8 cellular contexts compared by ENCODE assay signal in genomic region chr15:65829150-65829764, GRCh38. TPM values are rescaled to one million over a fixed set of nuclear protein-coding genes. Genes with fewer than 3 reads are reported as not detected.
A peak's percentile ranks its signal among the peaks of the same experiment; 100 is the strongest.
DNase-seq lines count a peak whose midpoint lies in the region; ATAC-seq, FAIRE-seq and TF ChIP-seq lines count a peak whose summit lies in the region.

No MANE protein-coding gene starts in this region.

- H2AFZ ChIP-seq in keratinocyte (ENCODE audit: control insufficient read depth, low read length), result no peak overlapping the region

- H3K27me3 Mint-ChIP-seq in activated T-helper 1 cell treated with anti-CD3 and anti-CD28 coated beads, Interleukin-12 subunit alpha, Interleukin-12 subunit beta, Interleukin-2, Interleukin-4 antibody, amounts not matched to agents 30 ng/mL and 10 ng/mL and 1 ng/mL, durations not matched to agents 14 hours and 24 hours and 36 hours (ENCODE audit: insufficient read depth), result no peaks in the 10 kb centered on the region

- no peaks in the 10 kb centered on the region for H4K20me1 ChIP-seq in keratinocyte (ENCODE audit: control insufficient read depth, extremely low read depth, insufficient read depth, low read length)

- H3K9me1 ChIP-seq in keratinocyte (ENCODE audit: control insufficient read depth, extremely low read depth, insufficient read depth, low read length), result no peaks in the 10 kb centered on the region

- no peaks in the 10 kb centered on the region for H3K9me3 Mint-ChIP-seq in activated T-helper 1 cell treated with anti-CD3 and anti-CD28 coated beads, Interleukin-12 subunit alpha, Interleukin-12 subunit beta, Interleukin-2, Interleukin-4 antibody, amounts not matched to agents 30 ng/mL and 10 ng/mL and 1 ng/mL, durations not matched to agents 14 hours and 24 hours and 36 hours

- peak overlapping the region; percentile 61 for H3K27ac Mint-ChIP-seq in activated T-helper 1 cell treated with anti-CD3 and anti-CD28 coated beads, Interleukin-12 subunit alpha, Interleukin-12 subunit beta, Interleukin-2, Interleukin-4 antibody, amounts not matched to agents 30 ng/mL and 10 ng/mL and 1 ng/mL, durations not matched to agents 14 hours and 24 hours and 36 hours

- no peak for FAIRE-seq in keratinocyte (lab: Jason Lieb, UNC)

- H3K36me3 Mint-ChIP-seq in activated T-helper 1 cell treated with anti-CD3 and anti-CD28 coated beads, Interleukin-12 subunit alpha, Interleukin-12 subunit beta, Interleukin-2, Interleukin-4 antibody, amounts not matched to agents 30 ng/mL and 10 ng/mL and 1 ng/mL, durations not matched to agents 14 hours and 24 hours and 36 hours (ENCODE audit: low read depth), result no peaks in the 10 kb centered on the region

- no peak overlapping the region for H3K27ac ChIP-seq in keratinocyte (ENCODE audit: control insufficient read depth, insufficient read depth, low read length)

- H3K4me1 Mint-ChIP-seq in activated T-helper 1 cell treated with anti-CD3 and anti-CD28 coated beads, Interleukin-12 subunit alpha, Interleukin-12 subunit beta, Interleukin-2, Interleukin-4 antibody, amounts not matched to agents 30 ng/mL and 10 ng/mL and 1 ng/mL, durations not matched to agents 14 hours and 24 hours and 36 hours (ENCODE audit: low read depth), result peaks cover 63% of the 10 kb centered on the region

- H3K4me3 Mint-ChIP-seq in activated T-helper 1 cell treated with anti-CD3 and anti-CD28 coated beads, Interleukin-12 subunit alpha, Interleukin-12 subunit beta, Interleukin-2, Interleukin-4 antibody, amounts not matched to agents 30 ng/mL and 10 ng/mL and 1 ng/mL, durations not matched to agents 14 hours and 24 hours and 36 hours, result no peak overlapping the region

- H3K4me1 ChIP-seq in keratinocyte (ENCODE audit: control insufficient read depth, extremely low read depth, insufficient read depth, low read length), result peaks cover 12% of the 10 kb centered on the region

- no peaks in the 10 kb centered on the region for H3K36me3 ChIP-seq in keratinocyte (ENCODE audit: control insufficient read depth in 2 of 2, extremely low read depth in 1 of 2, insufficient read depth in 2 of 2, low read length in 2 of 2)

- in situ Hi-C loops in KBM-7 (cut with MboI; ENCODE audit: low pct_unique_long_range_greater_than_20kb, low sequenced_read_pairs), result no loop called here

- H3K9me3 ChIP-seq in keratinocyte (ENCODE audit: control insufficient read depth, low read depth, low read length), result no peaks in the 10 kb centered on the region

- H3K9ac ChIP-seq in keratinocyte (ENCODE audit: control insufficient read depth, extremely low read depth, insufficient read depth, low read length), result no peak overlapping the region

- no peaks in the 10 kb centered on the region for H3K79me2 ChIP-seq in keratinocyte (ENCODE audit: control insufficient read depth, insufficient read depth, low read length)

- H3K27me3 ChIP-seq in keratinocyte (ENCODE audit: control insufficient read depth, extremely low read depth, insufficient read depth, low read length), result no peaks in the 10 kb centered on the region

- DNase-seq in SKM-1 (lab: John Stamatoyannopoulos, UW; ENCODE audit: unreplicated experiment), result peak; percentile 28
- DNase-seq in SKM-1 treated with dmso at 0.1 percent for 144 hours (lab: John Stamatoyannopoulos, UW; ENCODE audit: unreplicated experiment), result no peak
- DNase-seq in KBM-7, result peak; percentile 58
- no peak for DNase-seq in activated T-helper 1 cell treated with anti-CD3 and anti-CD28 coated beads, Interleukin-12 subunit alpha, Interleukin-12 subunit beta, Interleukin-2, Interleukin-4 antibody, amounts not matched to agents 30 ng/mL and 10 ng/mL and 1 ng/mL, durations not matched to agents 14 hours and 24 hours and 36 hours (ENCODE audit: low spot score)
- DNase-seq in keratinocyte (ENCODE audit: low read depth, low spot score), result no peak
- DNase-seq in Ammon's horn (ENCODE audit: low spot score), result no peak
- DNase-seq in foreskin melanocyte, result no peak
- DNase-seq in sciatic nerve (ENCODE audit: low spot score), result no peak

- dilution Hi-C loops in keratinocyte (cut with MboI; ENCODE audit: extremely low pct_ligation_motif_present, low sequenced_read_pairs), result no loop called here

- H3K4me3 ChIP-seq in keratinocyte (ENCODE audit: control insufficient read depth in 2 of 3, extremely low read depth in 1 of 3, insufficient read depth in 2 of 3, low read depth in 1 of 3, low read length in 3 of 3), result no peak overlapping the region

- ATAC-seq in sciatic nerve, result no peak

- no peak overlapping the region for H3K4me2 ChIP-seq in keratinocyte (ENCODE audit: control insufficient read depth, extremely low read depth, insufficient read depth, low read depth, low read length)

- peak in 2 of 3 experiments; percentile 28 to 55 for TF ChIP-seq CTCF in keratinocyte (optimal IDR thresholded peaks at IDR 0.05 in 1 of 3, IDR thresholded peaks at IDR 0.05 in 1 of 3, conservative IDR thresholded peaks at IDR 0.05 in 1 of 3; ENCODE audit: extremely low read depth in 1 of 3, insufficient read depth in 2 of 3, low read length in 3 of 3)

- intact Hi-C loops in activated T-helper 1 cell treated with anti-CD3 and anti-CD28 coated beads, Interleukin-12 subunit alpha, Interleukin-12 subunit beta, Interleukin-2, Interleukin-4 antibody, amounts not matched to agents 30 ng/mL and 10 ng/mL and 1 ng/mL, durations not matched to agents 14 hours and 24 hours and 36 hours (cut with micrococcal nuclease), result loop anchor here (1.0 to 5.0 kb wide), 4 partner anchors 10 to 192 kb away; partner anchors contain the start of gene DENND4A
- intact Hi-C loops in sciatic nerve (cut with DNase I), result no loop called here

RNA-seq across cellular contexts. Expression of gene DENND4A, which starts 37.2 kb away (rescaled TPM):
- 50.8 and 59.0 TPM in 2 replicates for total RNA-seq in activated T-helper 1 cell treated with anti-CD3 and anti-CD28 coated beads, Interleukin-12 subunit alpha, Interleukin-12 subunit beta, Interleukin-2, Interleukin-4 antibody, amounts not matched to agents 30 ng/mL and 10 ng/mL and 1 ng/mL, durations not matched to agents 14 hours and 24 hours and 36 hours
- polyA plus RNA-seq in keratinocyte, result 6.0 to 10.0 TPM (median 6.5 TPM) in 3 replicates
- polyA plus RNA-seq in keratinocyte (2011; ENCODE audit: low read depth), result 9.5 TPM
- 3.8 and 8.8 TPM in 2 replicates for polyA plus RNA-seq in keratinocyte (2011; cell fraction: cytosol; rRNA removed)
- 11.6 and 13.3 TPM in 2 replicates for polyA plus RNA-seq in keratinocyte (2011; cell fraction: nucleus; rRNA removed)
- 3.3 and 6.9 TPM in 2 replicates for polyA plus RNA-seq in keratinocyte (2012; ENCODE audit: low replicate concordance)
- 7.0 to 31.9 TPM (median 18.5 TPM) in 3 replicates for polyA minus RNA-seq in keratinocyte
- 9.0 TPM for polyA minus RNA-seq in keratinocyte (2011; cell fraction: cytosol; rRNA and poly(A)+ RNA removed)
- 23.4 and 39.9 TPM in 2 replicates for polyA minus RNA-seq in keratinocyte (2011; cell fraction: nucleus; rRNA and poly(A)+ RNA removed)
- 46.5 TPM for total RNA-seq in sciatic nerve

RNA-seq across cellular contexts. Expression of gene RAB11A, which starts 40.0 kb away (rescaled TPM):
- total RNA-seq in activated T-helper 1 cell treated with anti-CD3 and anti-CD28 coated beads, Interleukin-12 subunit alpha, Interleukin-12 subunit beta, Interleukin-2, Interleukin-4 antibody, amounts not matched to agents 30 ng/mL and 10 ng/mL and 1 ng/mL, durations not matched to agents 14 hours and 24 hours and 36 hours, result 161 and 171 TPM in 2 replicates
- polyA plus RNA-seq in keratinocyte, result 356 to 649 TPM (median 537 TPM) in 3 replicates
- polyA plus RNA-seq in keratinocyte (2011; ENCODE audit: low read depth), result 542 TPM
- polyA plus RNA-seq in keratinocyte (2011; cell fraction: cytosol; rRNA removed), result 603 and 936 TPM in 2 replicates
- 444 and 474 TPM in 2 replicates for polyA plus RNA-seq in keratinocyte (2011; cell fraction: nucleus; rRNA removed)
- polyA plus RNA-seq in keratinocyte (2012; ENCODE audit: low replicate concordance), result 359 and 594 TPM in 2 replicates
- 116 to 357 TPM (median 214 TPM) in 3 replicates for polyA minus RNA-seq in keratinocyte
- polyA minus RNA-seq in keratinocyte (2011; cell fraction: cytosol; rRNA and poly(A)+ RNA removed), result 89.8 TPM
- 21.9 and 103 TPM in 2 replicates for polyA minus RNA-seq in keratinocyte (2011; cell fraction: nucleus; rRNA and poly(A)+ RNA removed)
- 154 TPM for total RNA-seq in sciatic nerve

Comparison
In these comparisons a context has a peak if more than half of its experiments do, and no peak if none do; other contexts are left out.
1. DNase-seq: peak in SKM-1 (single experiment) and KBM-7 (single experiment); none in SKM-1 treated with dmso at 0.1 percent for 144 hours (single experiment), activated T-helper 1 cell treated with anti-CD3 and anti-CD28 coated beads, Interleukin-12 subunit alpha, Interleukin-12 subunit beta, Interleukin-2, Interleukin-4 antibody, amounts not matched to agents 30 ng/mL and 10 ng/mL and 1 ng/mL, durations not matched to agents 14 hours and 24 hours and 36 hours (single experiment), keratinocyte (single experiment), Ammon's horn (single experiment), foreskin melanocyte (single experiment) and sciatic nerve (single experiment).